17 cellular contexts compared by ENCODE assay signal in the genomic region with DNA sequence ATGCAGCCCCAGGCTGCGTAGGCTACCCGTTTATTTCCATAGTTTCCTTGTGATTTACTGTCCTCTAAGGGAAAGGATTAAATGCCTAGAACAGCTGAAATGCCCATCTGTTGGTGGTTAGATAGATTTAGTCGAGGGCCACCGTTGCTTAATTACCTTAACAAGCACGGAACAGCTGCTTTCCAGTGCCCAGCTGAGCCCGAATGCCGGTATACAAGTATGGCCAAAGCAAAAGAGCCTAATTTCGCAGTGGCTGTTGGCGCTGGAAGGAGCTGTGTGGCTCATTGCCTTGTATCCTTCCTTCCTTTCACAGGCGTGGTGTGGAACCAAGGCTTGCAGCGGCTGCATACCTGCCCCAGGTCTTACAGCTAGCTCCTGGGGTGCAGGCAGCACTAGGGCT.
A peak's percentile ranks its signal among the peaks of the same experiment; 100 is the strongest.
DNase-seq lines count a peak whose midpoint lies in the region; ATAC-seq, FAIRE-seq and TF ChIP-seq lines count a peak whose summit lies in the region.
"Had no signal": no experiment of that assay in that cellular context is flagged by ENCODE, and none has a peak within 500 bp of the region (broad histone marks: within the 10 kb centered on the region; RNA-seq: fewer than 3 reads in every experiment).

No MANE protein-coding gene starts in this region.

- no peak overlapping the region for H3K14ac ChIP-seq in mesenchymal stem cell (ENCODE audit: low read length in 2 of 2)

- H3K23ac ChIP-seq in mesendoderm (ENCODE audit: low read length) (no peak overlapping the region), mesenchymal stem cell (ENCODE audit: low read length in 2 of 2) (no peak overlapping the region)

- H2AK5ac ChIP-seq in mesendoderm (ENCODE audit: low read length) (no peak overlapping the region), mesenchymal stem cell (ENCODE audit: low read length, severe bottlenecking) (no peak overlapping the region)

- H3K27ac ChIP-seq in OCI-LY1 (ENCODE audit: low read depth, low read length, poor library complexity, severe bottlenecking), result peak overlapping the region; percentile 94
- no peak overlapping the region for H3K27ac ChIP-seq in mesendoderm (ENCODE audit: low read depth, low read length)
- no peak overlapping the region for H3K27ac ChIP-seq in mesenchymal stem cell (ENCODE audit: low read length, poor library complexity, severe bottlenecking)
- H3K27ac ChIP-seq: adrenal gland, heart left ventricle had no signal

- FAIRE-seq in D721Med (lab: Jason Lieb, UNC), result peak; percentile 94
- FAIRE-seq: islet of Langerhans had no signal

- H2BK15ac ChIP-seq in mesendoderm (replicated peaks; ENCODE audit: low read depth) (no peak overlapping the region), mesenchymal stem cell (ENCODE audit: low read depth, poor library complexity, severe bottlenecking) (no peak overlapping the region)

- no CpG with 5 or more reads among the region's 11 CpGs for WGBS in mesendoderm (ENCODE audit: extremely low coverage, insufficient coverage, low lambda C conversion rate)
- WGBS in mesenchymal stem cell, result 87% methylated on average over 11 of the region's 11 CpGs

- no peak overlapping the region for H4K5ac ChIP-seq in mesendoderm (ENCODE audit: low read length)

- no peak for TF ChIP-seq CTCF in D721Med (IDR thresholded peaks at IDR 0.05; ENCODE audit: insufficient read depth, missing control alignments)
- TF ChIP-seq CTCF in OCI-LY1 (IDR thresholded peaks at IDR 0.05; ENCODE audit: low read length), result no peak

- H3K9me3 ChIP-seq in OCI-LY1 (ENCODE audit: low read length), result no peaks in the 10 kb centered on the region
- peaks cover 7% of the 10 kb centered on the region for H3K9me3 ChIP-seq in mesenchymal stem cell (ENCODE audit: control insufficient read depth, low read length)
- H3K9me3 ChIP-seq: adrenal gland had no signal

- H3K79me2 ChIP-seq in OCI-LY1 (ENCODE audit: insufficient read depth, low read length) (no peaks in the 10 kb centered on the region), mesendoderm (ENCODE audit: control insufficient read depth, insufficient read depth, low read length) (no peaks in the 10 kb centered on the region)

- no peak overlapping the region for H2BK5ac ChIP-seq in mesendoderm (ENCODE audit: low read length)
- H2BK5ac ChIP-seq in mesenchymal stem cell (ENCODE audit: low read depth, low read length, poor library complexity, severe bottlenecking), result no peak overlapping the region

- no peaks in the 10 kb centered on the region for H3K27me3 ChIP-seq in OCI-LY1 (ENCODE audit: insufficient read depth, low read length)
- H3K27me3 ChIP-seq in mesendoderm (ENCODE audit: insufficient read depth, low read length, poor library complexity), result no peaks in the 10 kb centered on the region
- no peaks in the 10 kb centered on the region for H3K27me3 ChIP-seq in mesenchymal stem cell (ENCODE audit: control insufficient read depth in 1 of 2, insufficient read depth in 1 of 2, low read length in 2 of 2)
- H3K27me3 ChIP-seq: adrenal gland, heart left ventricle had no signal

- no peak overlapping the region for H2BK12ac ChIP-seq in mesenchymal stem cell (ENCODE audit: low read length in 2 of 2)

- H3K4me1 ChIP-seq in OCI-LY1 (ENCODE audit: insufficient read depth, low read length, severe bottlenecking) (peaks cover 54% of the 10 kb centered on the region), mesendoderm (ENCODE audit: control insufficient read depth, low read depth, low read length) (peaks cover 9% of the 10 kb centered on the region), mesenchymal stem cell (ENCODE audit: control insufficient read depth, insufficient read depth, low read depth, low read length) (peaks cover 3% of the 10 kb centered on the region)
- H3K4me1 ChIP-seq: adrenal gland had no signal

- H3K4me2 ChIP-seq in OCI-LY1 (ENCODE audit: low read length) (no peak overlapping the region), mesendoderm (ENCODE audit: low read length) (no peak overlapping the region), mesenchymal stem cell (ENCODE audit: low read length, poor library complexity, severe bottlenecking) (no peak overlapping the region)

- H3K36me3 ChIP-seq in OCI-LY1 (ENCODE audit: insufficient read depth, low read length) (no peaks in the 10 kb centered on the region; the same call in 1 of the 2 replicates), mesendoderm (ENCODE audit: control insufficient read depth, insufficient read depth, low read length) (no peaks in the 10 kb centered on the region), mesenchymal stem cell (ENCODE audit: control insufficient read depth in 1 of 2, insufficient read depth in 2 of 2, low read depth in 1 of 2, low read length in 2 of 2) (peaks cover 39 to 57% of the 10 kb centered on the region in 2 experiments)
- H3K36me3 ChIP-seq: adrenal gland had no signal

- H3K9me2 ChIP-seq in OCI-LY1 (ENCODE audit: low read depth, low read length), result no peaks in the 10 kb centered on the region

- no peak overlapping the region for H3K4ac ChIP-seq in mesendoderm (ENCODE audit: low read depth, low read length)
- H3K4ac ChIP-seq in mesenchymal stem cell (ENCODE audit: low read depth in 1 of 2, low read length in 2 of 2), result no peak overlapping the region

- H2BK120ac ChIP-seq in mesendoderm (ENCODE audit: low read depth, low read length) (no peak overlapping the region), mesenchymal stem cell (ENCODE audit: low read depth, low read length) (no peak overlapping the region)

- no peak overlapping the region for H3K18ac ChIP-seq in mesendoderm (ENCODE audit: low read length)
- no peak overlapping the region for H3K18ac ChIP-seq in mesenchymal stem cell (ENCODE audit: low read depth in 1 of 2, low read length in 2 of 2)

- no peak overlapping the region for H3K4me3 ChIP-seq in OCI-LY1 (ENCODE audit: low read depth, low read length, poor library complexity, severe bottlenecking)
- H3K4me3 ChIP-seq in mesendoderm (ENCODE audit: low read length), result no peak overlapping the region
- no peak overlapping the region for H3K4me3 ChIP-seq in mesenchymal stem cell (ENCODE audit: insufficient read depth in 1 of 2, low read depth in 1 of 2, low read length in 2 of 2)
- H3K4me3 ChIP-seq: adrenal gland, heart left ventricle, lung had no signal

- no peak for ATAC-seq in GM21381 (IDR thresholded peaks at IDR 0.05; ENCODE audit: unreplicated experiment)
- ATAC-seq in HG02571 (IDR thresholded peaks at IDR 0.05; ENCODE audit: unreplicated experiment), result no peak
- ATAC-seq: heart left ventricle had no signal

- no peaks in the 10 kb centered on the region for H4K20me1 ChIP-seq in OCI-LY1 (ENCODE audit: insufficient read depth, low read length)

- H3K56ac ChIP-seq in mesendoderm (ENCODE audit: low read length), result peak overlapping the region; percentile 18

- H2AFZ ChIP-seq in OCI-LY1 (ENCODE audit: low read length) (no peak overlapping the region), mesenchymal stem cell (ENCODE audit: low read depth, low read length) (no peak overlapping the region)

- no peaks in the 10 kb centered on the region for H3F3A ChIP-seq in OCI-LY1 (ENCODE audit: insufficient read depth, low read length)

- H4K8ac ChIP-seq in mesendoderm (ENCODE audit: low read depth, low read length), result no peak overlapping the region
- no peak overlapping the region for H4K8ac ChIP-seq in mesenchymal stem cell (ENCODE audit: low read length)

- H3K79me1 ChIP-seq in mesendoderm (ENCODE audit: low read length) (no peaks in the 10 kb centered on the region), mesenchymal stem cell (replicated peaks; ENCODE audit: low read length, poor library complexity, severe bottlenecking) (peaks cover 2% of the 10 kb centered on the region)

- no peak overlapping the region for H4K91ac ChIP-seq in mesenchymal stem cell (ENCODE audit: low read length)

- H3K9ac ChIP-seq in OCI-LY1 (ENCODE audit: low read length) (no peak overlapping the region), mesendoderm (ENCODE audit: low read length) (no peak overlapping the region), mesenchymal stem cell (ENCODE audit: low read length) (no peak overlapping the region)

- DNase-seq in D721Med (ENCODE audit: insufficient read length, low spot score) (peak; percentile 100), NCI-H1417 (lab: John Stamatoyannopoulos, UW) (peak; percentile 63 to 85 (median 68)), mesendoderm (no peak), mesenchymal stem cell (no peak), T-helper 1 cell (no peak)
- DNase-seq: activated CD4-positive, alpha-beta T cell treated with anti-CD3 and anti-CD28 coated beads for 1 hour; adrenal gland; caudate nucleus; CD8-positive, alpha-beta memory T cell; effector CD8-positive, alpha-beta T cell; heart left ventricle; SHP77 treated with DMSO at 0.1 percent for 48 hours had no signal

Comparison
In these comparisons a context has a peak if more than half of its experiments do, and no peak if none do; other contexts are left out.
1. DNase-seq: peak in D721Med (single experiment) and NCI-H1417 (3 of 3); none in mesendoderm (single experiment), mesenchymal stem cell (single experiment) and T-helper 1 cell (0 of 5).